ENCODE assay signal across 24 cellular contexts in genomic region chr9:130627896-130628792, GRCh38. TPM values are rescaled to one million over a fixed set of nuclear protein-coding genes. Genes with fewer than 3 reads are reported as not detected.
DNase-seq lines count a peak whose midpoint lies in the region; FAIRE-seq and TF ChIP-seq lines count a peak whose summit lies in the region.
"Had no signal": no experiment of that assay in that cellular context is flagged by ENCODE, and none has a peak within 500 bp of the region (broad histone marks: within the 10 kb centered on the region; RNA-seq: fewer than 3 reads in every experiment).

No MANE protein-coding gene starts in this region.

- no peaks in the 10 kb centered on the region for H3K27me3 Mint-ChIP-seq in progenitor cell of endocrine pancreas
- H3K27me3 Mint-ChIP-seq: CD4-positive, alpha-beta memory T cell had no signal

- H3K27me3 ChIP-seq in H7 (ENCODE audit: control insufficient read depth, insufficient read depth, low read length) (no peaks in the 10 kb centered on the region), bronchial epithelial cell (ENCODE audit: control insufficient read depth, insufficient read depth, low read length) (no peaks in the 10 kb centered on the region)
- H3K27me3 ChIP-seq: BLaER1 had no signal

- H3K27ac Mint-ChIP-seq in progenitor cell of endocrine pancreas: peak overlapping the region; percentile 69

- no peak overlapping the region for H3K4me3 Mint-ChIP-seq in progenitor cell of endocrine pancreas (ENCODE audit: low read depth)
- H3K4me3 Mint-ChIP-seq: CD4-positive, alpha-beta memory T cell had no signal

- H3K36me3 ChIP-seq in H7 (replicated peaks; ENCODE audit: control insufficient read depth, insufficient read depth, low read length): peaks cover 54% of the 10 kb centered on the region
- H3K36me3 ChIP-seq in bronchial epithelial cell (ENCODE audit: control insufficient read depth, insufficient read depth, low read length): peaks cover 41% of the 10 kb centered on the region

- FAIRE-seq in bronchial epithelial cell (lab: Jason Lieb, UNC): peak; percentile 13
- FAIRE-seq: A549, GM12878, GM18507 had no signal

- in situ Hi-C loops in ACHN (cut with HindIII; ENCODE audit: low pct_ligation_motif_present, low pct_unique_long_range_greater_than_20kb, low sequenced_read_pairs): no loop called here

- H3K4me3 ChIP-seq in H7 (ENCODE audit: insufficient read depth, low read depth, low read length) (no peak overlapping the region), bronchial epithelial cell (ENCODE audit: low read depth, low read length) (no peak overlapping the region)
- H3K4me3 ChIP-seq: A549, BLaER1, GM12878 had no signal

- H3K9me3 Mint-ChIP-seq in progenitor cell of endocrine pancreas (ENCODE audit: low read depth): no peaks in the 10 kb centered on the region
- H3K9me3 Mint-ChIP-seq: CD4-positive, alpha-beta memory T cell had no signal

- DNase-seq in ELF-1 (ENCODE audit: low read depth, low spot score) (peak; percentile 87), H7 (peak; percentile 64), bronchial epithelial cell (ENCODE audit: low read depth) (no peak), progenitor cell of endocrine pancreas (ENCODE audit: low spot score, unreplicated experiment) (no peak), ACHN (no peak), NK-92 (lab: John Stamatoyannopoulos, UW; ENCODE audit: unreplicated experiment) (no peak), KG1 (lab: John Stamatoyannopoulos, UW) (no peak)
- DNase-seq: CD4-positive, alpha-beta memory T cell; DMS153; GF-D8; HCEC 1CT; MV-4-11; NCI-H187; NCI-H2107; NCI-H2227 treated with DMSO at 0.1 percent for 48 hours; NCI-H510A treated with DMSO at 0.1 percent for 48 hours; NCI-H82; RPMI8226; SHP77 treated with DMSO at 0.1 percent for 48 hours had no signal

- TF ChIP-seq CTCF in bronchial epithelial cell (IDR thresholded peaks at IDR 0.05; ENCODE audit: insufficient read depth, low read length, severe bottlenecking) (no peak), progenitor cell of endocrine pancreas (IDR thresholded peaks at IDR 0.05; ENCODE audit: unreplicated experiment) (no peak)

- H3K4me1 Mint-ChIP-seq in progenitor cell of endocrine pancreas (ENCODE audit: low read depth): peaks cover 5% of the 10 kb centered on the region
- H3K4me1 Mint-ChIP-seq: CD4-positive, alpha-beta memory T cell had no signal

- H3K36me3 Mint-ChIP-seq in progenitor cell of endocrine pancreas (ENCODE audit: insufficient read depth): peaks cover 19% of the 10 kb centered on the region

RNA-seq across cellular contexts. Expression of gene PRDM12, which starts 36.2 kb away (rescaled TPM):
- total RNA-seq in H7 (2014; rRNA removed; shearing (Covaris generic)): 0.11 and 0.31 TPM in 2 replicates
- not detected in 2 replicates for total RNA-seq in bronchial epithelial cell
- total RNA-seq in progenitor cell of endocrine pancreas: not detected in 2 replicates
- total RNA-seq: CD4-positive, alpha-beta memory T cell; Daoy; GM12878 had no signal

RNA-seq across cellular contexts. Expression of gene FUBP3, which starts 48.8 kb away (rescaled TPM):
- total RNA-seq in H7 (2014; rRNA removed; shearing (Covaris generic)): 43.9 and 56.0 TPM in 2 replicates
- total RNA-seq in bronchial epithelial cell (45.8 and 51.5 TPM in 2 replicates), progenitor cell of endocrine pancreas (62.8 and 68.9 TPM in 2 replicates)

Comparison
In these comparisons a context has a peak if more than half of its experiments do, and no peak if none do; other contexts are left out.
1. DNase-seq: peak in ELF-1 (single experiment) and H7 (single experiment); none in bronchial epithelial cell (single experiment), progenitor cell of endocrine pancreas (single experiment), ACHN (single experiment), NK-92 (single experiment) and KG1 (single experiment).